27 cellular contexts compared by ENCODE assay signal in genomic region chr7:111358915-111359314, GRCh38.
A peak's percentile ranks its signal among the peaks of the same experiment; 100 is the strongest.
DNase-seq lines count a peak whose midpoint lies in the region; ATAC-seq, FAIRE-seq and TF ChIP-seq lines count a peak whose summit lies in the region.
"Had no signal": no experiment of that assay in that cellular context is flagged by ENCODE, and none has a peak within 500 bp of the region (broad histone marks: within the 10 kb centered on the region; RNA-seq: fewer than 3 reads in every experiment).

No MANE protein-coding gene starts in this region.

- H3K9ac ChIP-seq in HepG2 (ENCODE audit: insufficient read depth, low read depth, low read length) = no peak overlapping the region
- H3K9ac ChIP-seq in GM12878 (ENCODE audit: control insufficient read depth, insufficient read depth, low read length) = no peak overlapping the region
- no peak overlapping the region for H3K9ac ChIP-seq in keratinocyte (ENCODE audit: control insufficient read depth, extremely low read depth, insufficient read depth, low read length)
- H3K9ac ChIP-seq: BLaER1 had no signal

- no peaks in the 10 kb centered on the region for H3K9me3 ChIP-seq in right lobe of liver
- no peaks in the 10 kb centered on the region for H3K9me3 ChIP-seq in HepG2 (ENCODE audit: low read length)
- no peaks in the 10 kb centered on the region for H3K9me3 ChIP-seq in GM12878 (replicated peaks; ENCODE audit: control insufficient read depth, insufficient read depth, low read length)
- no peaks in the 10 kb centered on the region for H3K9me3 ChIP-seq in keratinocyte (ENCODE audit: control insufficient read depth, low read depth, low read length)
- H3K9me3 ChIP-seq in spleen = no peaks in the 10 kb centered on the region
- H3K9me3 ChIP-seq: BE2C, BLaER1 had no signal

- BruUV-seq in HepG2 (replicated peaks; lab: Mats Ljungman, UMichigan) (no TSS peak), GM12878 (replicated peaks; lab: Mats Ljungman, UMichigan) (no TSS peak)

- H3K27ac Mint-ChIP-seq in activated CD4-positive, alpha-beta memory T cell treated with anti-CD3 and anti-CD28 coated beads, Interleukin-2, amount 10 ng/mL, durations not matched to agents 7 days and 5 days = no peak overlapping the region
- H3K27ac Mint-ChIP-seq: CD14-positive monocyte; CD8-positive, alpha-beta memory T cell had no signal

- no peak for TF ChIP-seq EP300 in HepG2 (IDR thresholded peaks at IDR 0.05; ENCODE audit: low read depth in 2 of 2, low read length in 2 of 2)
- TF ChIP-seq EP300 in HepG2 (CRISPR knock-in tag; IDR thresholded peaks at IDR 0.05; ENCODE audit: borderline replicate concordance) = no peak
- TF ChIP-seq EP300 in GM12878 (IDR thresholded peaks at IDR 0.05; ENCODE audit: borderline replicate concordance in 1 of 2, control insufficient read depth in 1 of 2, low read depth in 2 of 2, low read length in 2 of 2) = no peak

- H3K4me1 Mint-ChIP-seq in activated CD4-positive, alpha-beta memory T cell treated with anti-CD3 and anti-CD28 coated beads, Interleukin-2, amount 10 ng/mL, durations not matched to agents 7 days and 5 days = no peaks in the 10 kb centered on the region
- H3K4me1 Mint-ChIP-seq: CD14-positive monocyte; CD4-positive, alpha-beta memory T cell; CD8-positive, alpha-beta memory T cell had no signal

- H3K27me3 Mint-ChIP-seq in activated CD4-positive, alpha-beta memory T cell treated with anti-CD3 and anti-CD28 coated beads, Interleukin-2, amount 10 ng/mL, durations not matched to agents 7 days and 5 days = no peaks in the 10 kb centered on the region
- H3K27me3 Mint-ChIP-seq: CD4-positive, alpha-beta memory T cell; CD4-positive, CD25-positive, alpha-beta regulatory T cell; CD8-positive, alpha-beta memory T cell had no signal

- TF ChIP-seq POLR2A in right lobe of liver (IDR thresholded peaks at IDR 0.05) (no peak), HepG2 (IDR thresholded peaks at IDR 0.05; ENCODE audit: insufficient read depth in 1 of 2, low read depth in 2 of 2, low read length in 2 of 2) (no peak), GM12878 (IDR thresholded peaks at IDR 0.05; ENCODE audit: low read depth, low read length) (no peak), spleen (IDR thresholded peaks at IDR 0.05) (no peak)

- H3K36me3 ChIP-seq in right lobe of liver (no peaks in the 10 kb centered on the region), HepG2 (replicated peaks in 1 of 2; ENCODE audit: control insufficient read depth in 1 of 2, insufficient read depth in 2 of 2, low read length in 2 of 2) (no peaks in the 10 kb centered on the region), GM12878 (ENCODE audit: control insufficient read depth in 2 of 2, insufficient read depth in 2 of 2, low read length in 1 of 2) (no peaks in the 10 kb centered on the region), keratinocyte (ENCODE audit: control insufficient read depth in 2 of 2, extremely low read depth in 1 of 2, insufficient read depth in 2 of 2, low read length in 2 of 2) (no peaks in the 10 kb centered on the region), spleen (no peaks in the 10 kb centered on the region)
- H3K36me3 ChIP-seq: BE2C, BLaER1 had no signal

- peak in 1 of 3 donors; percentile 39 for DNase-seq in right lobe of liver
- DNase-seq in HepG2 (ENCODE audit: low spot score) = no peak
- DNase-seq in GM12878 (ENCODE audit: low read depth, low spot score) = no peak
- no peak for DNase-seq in keratinocyte (ENCODE audit: low read depth, low spot score)
- DNase-seq in spleen = peak; percentile 8
- no peak for DNase-seq in activated CD4-positive, alpha-beta memory T cell treated with anti-CD3 and anti-CD28 coated beads, Interleukin-2, amount 10 ng/mL, durations not matched to agents 7 days and 5 days
- DNase-seq: 8988T; ACHN; BE2C; C1 segment of cervical spinal cord; CD4-positive, alpha-beta memory T cell; CD4-positive, CD25-positive, alpha-beta regulatory T cell; CD8-positive, alpha-beta memory T cell; COR-L47; DMS 273 treated with DMSO at 0.1 percent for 48 hours; DMS153; DMS53; DMS79; DND-41; EL; GDM1 had no signal

- no peaks in the 10 kb centered on the region for H3K9me3 Mint-ChIP-seq in activated CD4-positive, alpha-beta memory T cell treated with anti-CD3 and anti-CD28 coated beads, Interleukin-2, amount 10 ng/mL, durations not matched to agents 7 days and 5 days
- H3K9me3 Mint-ChIP-seq: CD4-positive, alpha-beta memory T cell; CD8-positive, alpha-beta memory T cell had no signal

- POLR2A ChIA-PET in HepG2 (lab: Yijun Ruan, JAX) (no interaction called here), GM12878 (lab: Charles Lee) (no interaction called here)
- POLR2A ChIA-PET in activated CD4-positive, alpha-beta memory T cell treated with anti-CD3 and anti-CD28 coated beads, Interleukin-2, amount 10 ng/mL, durations not matched to agents 7 days and 5 days (lab: Charles Lee) = interaction anchor here (1.3 kb wide), 1 partner anchor 15 kb away, joined by 3 read pairs; no protein-coding TSS in a partner anchor

- dilution Hi-C loops in keratinocyte (cut with MboI; ENCODE audit: extremely low pct_ligation_motif_present, low sequenced_read_pairs) = no loop called here

- H3K4me1 ChIP-seq in right lobe of liver (no peaks in the 10 kb centered on the region), HepG2 (ENCODE audit: insufficient read depth, low read length) (no peaks in the 10 kb centered on the region), GM12878 (ENCODE audit: control insufficient read depth, insufficient read depth, low read length) (no peaks in the 10 kb centered on the region), keratinocyte (ENCODE audit: control insufficient read depth, extremely low read depth, insufficient read depth, low read length) (peaks cover 33% of the 10 kb centered on the region), spleen (no peaks in the 10 kb centered on the region)
- H3K4me1 ChIP-seq: BLaER1 had no signal

- TF ChIP-seq RAD21 in HepG2 (CRISPR knock-in tag; IDR thresholded peaks at IDR 0.05) (no peak), GM12878 (IDR thresholded peaks at IDR 0.05; ENCODE audit: insufficient read depth, low read depth, low read length) (no peak)

- H3K9me1 ChIP-seq in keratinocyte (ENCODE audit: control insufficient read depth, extremely low read depth, insufficient read depth, low read length) = no peaks in the 10 kb centered on the region

- no peaks in the 10 kb centered on the region for H3K27me3 ChIP-seq in right lobe of liver
- H3K27me3 ChIP-seq in HepG2 (ENCODE audit: control insufficient read depth in 1 of 2, insufficient read depth in 2 of 2, low read length in 2 of 2) = no peaks in the 10 kb centered on the region
- H3K27me3 ChIP-seq in GM12878 (replicated peaks in 1 of 2; ENCODE audit: control insufficient read depth in 2 of 2, insufficient read depth in 2 of 2, low read length in 1 of 2) = no peaks in the 10 kb centered on the region
- H3K27me3 ChIP-seq in keratinocyte (ENCODE audit: control insufficient read depth, extremely low read depth, insufficient read depth, low read length) = no peaks in the 10 kb centered on the region
- no peaks in the 10 kb centered on the region for H3K27me3 ChIP-seq in spleen (replicated peaks in 1 of 7)
- H3K27me3 ChIP-seq: BE2C, BLaER1 had no signal

- WGBS in right lobe of liver (ENCODE audit: insufficient coverage, low coverage, low lambda C conversion rate, missing lambda C conversion rate) = 47% methylated on average over 4 of the region's 4 CpGs
- 66% methylated on average over 4 of the region's 4 CpGs for WGBS in HepG2 (ENCODE audit: low lambda C conversion rate)
- WGBS in GM12878 (ENCODE audit: insufficient coverage, insufficient replicate concordance, low lambda C conversion rate, missing lambda C conversion rate) = 87% methylated on average over 4 of the region's 4 CpGs
- 80 to 92% (median 84%) methylated on average over 4 of the region's 4 CpGs for WGBS in spleen, 5 donors

- H3K36me3 Mint-ChIP-seq in activated CD4-positive, alpha-beta memory T cell treated with anti-CD3 and anti-CD28 coated beads, Interleukin-2, amount 10 ng/mL, durations not matched to agents 7 days and 5 days (ENCODE audit: low read depth) = no peaks in the 10 kb centered on the region
- H3K36me3 Mint-ChIP-seq: CD14-positive monocyte; CD4-positive, alpha-beta memory T cell; CD4-positive, CD25-positive, alpha-beta regulatory T cell had no signal

- SMC1A ChIA-PET in GM12878 (lab: Charles Lee; ENCODE audit: uncharacterized antibody, unreplicated experiment) = no interaction called here

- no peak overlapping the region for H3K4me3 Mint-ChIP-seq in activated CD4-positive, alpha-beta memory T cell treated with anti-CD3 and anti-CD28 coated beads, Interleukin-2, amount 10 ng/mL, durations not matched to agents 7 days and 5 days
- H3K4me3 Mint-ChIP-seq: CD14-positive monocyte; CD4-positive, alpha-beta memory T cell; CD4-positive, CD25-positive, alpha-beta regulatory T cell; CD8-positive, alpha-beta memory T cell had no signal

- TF ChIP-seq CTCF in right lobe of liver (IDR thresholded peaks at IDR 0.05) = no peak
- no peak for TF ChIP-seq CTCF in HepG2 (CRISPR knock-in tag; IDR thresholded peaks at IDR 0.05)
- no peak for TF ChIP-seq CTCF in GM12878 (IDR thresholded peaks at IDR 0.05 in 2 of 3, conservative IDR thresholded peaks at IDR 0.05 in 1 of 3; ENCODE audit: control insufficient read depth in 2 of 3, extremely low read depth in 1 of 3, insufficient read depth in 1 of 3, low read depth in 3 of 3, low read length in 3 of 3)
- TF ChIP-seq CTCF in keratinocyte (optimal IDR thresholded peaks at IDR 0.05 in 1 of 3, IDR thresholded peaks at IDR 0.05 in 1 of 3, conservative IDR thresholded peaks at IDR 0.05 in 1 of 3; ENCODE audit: extremely low read depth in 1 of 3, insufficient read depth in 2 of 3, low read length in 3 of 3) = no peak
- no peak for TF ChIP-seq CTCF in spleen (IDR thresholded peaks at IDR 0.05 in 8 of 11, conservative IDR thresholded peaks at IDR 0.05 in 3 of 11)

- RAD21 ChIA-PET in GM12878 (lab: Charles Lee; ENCODE audit: unreplicated experiment) = no interaction called here

- H2AFZ ChIP-seq in HepG2 (ENCODE audit: low read length) (no peak overlapping the region), GM12878 (ENCODE audit: control insufficient read depth, low read depth, low read length) (no peak overlapping the region), keratinocyte (ENCODE audit: control insufficient read depth, low read length) (no peak overlapping the region)

- peak in 3 of 4 donors; percentile 45 to 83 (median 50) for ATAC-seq in right lobe of liver
- ATAC-seq in HepG2 = no peak
- no peak for ATAC-seq in GM12878
- no peak for ATAC-seq in GM21529 (IDR thresholded peaks at IDR 0.05; ENCODE audit: unreplicated experiment)
- no peak for ATAC-seq in HG03280 (IDR thresholded peaks at IDR 0.05; ENCODE audit: unreplicated experiment)

- H3K4me2 ChIP-seq in HepG2 (ENCODE audit: low read depth, low read length) (no peak overlapping the region), GM12878 (ENCODE audit: control insufficient read depth, insufficient read depth) (no peak overlapping the region), keratinocyte (ENCODE audit: control insufficient read depth, extremely low read depth, insufficient read depth, low read depth, low read length) (no peak overlapping the region)
- H3K4me2 ChIP-seq: BLaER1 had no signal

- H3K27ac ChIP-seq in right lobe of liver (no peak overlapping the region), HepG2 (ENCODE audit: extremely low read length, insufficient read depth, low read length) (no peak overlapping the region), GM12878 (ENCODE audit: control insufficient read depth, insufficient read depth) (no peak overlapping the region), keratinocyte (ENCODE audit: control insufficient read depth, insufficient read depth, low read length) (no peak overlapping the region), spleen (no peak overlapping the region)
- H3K27ac ChIP-seq: BLaER1 had no signal

- FAIRE-seq in HepG2 (lab: Jason Lieb, UNC) (no peak), GM12878 (lab: Jason Lieb, UNC) (peak; percentile 7), keratinocyte (lab: Jason Lieb, UNC) (peak; percentile 61)
- FAIRE-seq: A204.1, GM12891 had no signal

- H3K4me3 ChIP-seq in right lobe of liver (no peak overlapping the region), HepG2 (replicated peaks in 1 of 3; ENCODE audit: insufficient read depth in 1 of 3, low read depth in 2 of 3, low read length in 3 of 3) (no peak overlapping the region), GM12878 (no peak overlapping the region), keratinocyte (ENCODE audit: control insufficient read depth in 2 of 3, extremely low read depth in 1 of 3, insufficient read depth in 2 of 3, low read depth in 1 of 3, low read length in 3 of 3) (no peak overlapping the region), spleen (no peak overlapping the region)
- H3K4me3 ChIP-seq: BLaER1 had no signal

- H4K20me1 ChIP-seq in HepG2 (ENCODE audit: insufficient read depth, low read length) (no peaks in the 10 kb centered on the region), GM12878 (ENCODE audit: control insufficient read depth, insufficient read depth) (no peaks in the 10 kb centered on the region), keratinocyte (ENCODE audit: control insufficient read depth, extremely low read depth, insufficient read depth, low read length) (no peaks in the 10 kb centered on the region)
- H4K20me1 ChIP-seq: BLaER1 had no signal

- intact Hi-C loops in right lobe of liver (cut with DNase I) (no loop called here), HepG2 (cut with micrococcal nuclease; ENCODE audit: unreplicated experiment) (no loop called here), GM12878 (cut with micrococcal nuclease; ENCODE audit: unreplicated experiment) (no loop called here), spleen (cut with DNase I; ENCODE audit: low total_unique reads) (no loop called here)

- CTCF ChIA-PET in HepG2 (lab: Yijun Ruan, JAX; ENCODE audit: low intra/inter-chr PET ratio, low total read pairs) = no interaction called here
- CTCF ChIA-PET in GM12878 (lab: Yijun Ruan, JAX) = no interaction called here
- CTCF ChIA-PET in activated CD4-positive, alpha-beta memory T cell treated with anti-CD3 and anti-CD28 coated beads, Interleukin-2, amount 10 ng/mL, durations not matched to agents 7 days and 5 days (lab: Charles Lee) = interaction anchor here (0.5 kb wide), 1 partner anchor 49 kb away, joined by 3 read pairs; no protein-coding TSS in a partner anchor

- H3K79me2 ChIP-seq in HepG2 (ENCODE audit: insufficient read depth, low read length) = no peaks in the 10 kb centered on the region
- no peaks in the 10 kb centered on the region for H3K79me2 ChIP-seq in GM12878 (ENCODE audit: control insufficient read depth, insufficient read depth, low read length)
- H3K79me2 ChIP-seq in keratinocyte (ENCODE audit: control insufficient read depth, insufficient read depth, low read length) = no peaks in the 10 kb centered on the region

- in situ Hi-C loops in HepG2 (cut with HindIII; ENCODE audit: extremely low pct_ligation_motif_present, low pct_unique_long_range_greater_than_20kb) (no loop called here), GM12878 (cut with MboI) (no loop called here)

Comparison
In these comparisons a context has a peak if more than half of its experiments do, and no peak if none do; other contexts are left out.
1. ATAC-seq: peak in right lobe of liver (3 of 4); none in HepG2 (single experiment), GM12878 (single experiment), GM21529 (single experiment) and HG03280 (single experiment).